22 cellular contexts compared by ENCODE assay signal in genomic region chr1:197909346-197909745, GRCh38. TPM values are rescaled to one million over a fixed set of nuclear protein-coding genes. Genes with fewer than 3 reads are reported as not detected.
DNase-seq lines count a peak whose midpoint lies in the region; ATAC-seq and TF ChIP-seq lines count a peak whose summit lies in the region.
"Had no signal": no experiment of that assay in that cellular context is flagged by ENCODE, and none has a peak within 500 bp of the region (broad histone marks: within the 10 kb centered on the region; RNA-seq: fewer than 3 reads in every experiment).

No MANE protein-coding gene starts in this region.

- peaks cover 99% of the 10 kb centered on the region for H3K27me3 Mint-ChIP-seq in activated naive CD8-positive, alpha-beta T cell treated with anti-CD3 and anti-CD28 coated beads for 36 hours
- H3K27me3 Mint-ChIP-seq in neural progenitor cell (ENCODE audit: insufficient read depth, low read depth): peaks cover 94% of the 10 kb centered on the region

- 0 out of 2 replicates have a peak, but pooled peaks cover 4% of the 10 kb centered on the region for H3F3A ChIP-seq in DOHH2 (ENCODE audit: control insufficient read depth, insufficient read depth)
- peaks cover 41% of the 10 kb centered on the region for H3F3A ChIP-seq in neural progenitor cell (ENCODE audit: low read depth)

- peak overlapping the region; percentile 47 for H3K4me3 Mint-ChIP-seq in activated naive CD8-positive, alpha-beta T cell treated with anti-CD3 and anti-CD28 coated beads for 36 hours
- peak overlapping the region; percentile 38 for H3K4me3 Mint-ChIP-seq in neural progenitor cell
- H3K4me3 Mint-ChIP-seq: activated naive CD4-positive, alpha-beta T cell treated with anti-CD3 and anti-CD28 coated beads, Interleukin-2, amount 10 ng/mL, durations not matched to agents 7 days and 5 days; activated T-cell treated with anti-CD3 and anti-CD28 coated beads, Interleukin-2, amount 50 U/mL, for 4 hours; nephron progenitor cell had no signal

- H3K4me2 ChIP-seq in DOHH2 (ENCODE audit: low read length): peak overlapping the region; percentile 35
- peak overlapping the region; percentile 68; the same call in 1 of the 2 replicates for H3K4me2 ChIP-seq in HCT116 (ENCODE audit: low read length)
- no peak overlapping the region for H3K4me2 ChIP-seq in neural progenitor cell

- POLR2A ChIA-PET in HCT116 (lab: Charles Lee): no interaction called here

- no peaks in the 10 kb centered on the region for H3K36me3 Mint-ChIP-seq in activated naive CD8-positive, alpha-beta T cell treated with anti-CD3 and anti-CD28 coated beads for 36 hours
- H3K36me3 Mint-ChIP-seq in neural progenitor cell: no peaks in the 10 kb centered on the region

- no peak for TF ChIP-seq RAD21 in HCT116 (IDR thresholded peaks at IDR 0.05; ENCODE audit: low read depth)

- H3K9me3 Mint-ChIP-seq in activated naive CD8-positive, alpha-beta T cell treated with anti-CD3 and anti-CD28 coated beads for 36 hours: no peaks in the 10 kb centered on the region
- H3K9me3 Mint-ChIP-seq in neural progenitor cell: no peaks in the 10 kb centered on the region
- H3K9me3 Mint-ChIP-seq: activated naive CD4-positive, alpha-beta T cell treated with anti-CD3 and anti-CD28 coated beads, Interleukin-2, amount 10 ng/mL, durations not matched to agents 7 days and 5 days; activated T-cell treated with anti-CD3 and anti-CD28 coated beads, Interleukin-2, amount 50 U/mL, for 4 hours; nephron progenitor cell had no signal

- TF ChIP-seq CTCF in DOHH2 (IDR thresholded peaks at IDR 0.05; ENCODE audit: low read depth, low read length, poor library complexity, severe bottlenecking) (no peak), HCT116 (IDR thresholded peaks at IDR 0.05 in 2 of 3, conservative IDR thresholded peaks at IDR 0.05 in 1 of 3; ENCODE audit: borderline replicate concordance in 1 of 3, insufficient read depth in 1 of 3, low read depth in 2 of 3, low read length in 2 of 3) (no peak), neural progenitor cell (IDR thresholded peaks at IDR 0.05) (no peak)

- H3K9me2 ChIP-seq in DOHH2 (replicated peaks; ENCODE audit: control insufficient read depth, low read length) (no peaks in the 10 kb centered on the region), HCT116 (ENCODE audit: insufficient read depth) (no peaks in the 10 kb centered on the region)

- H3K79me2 ChIP-seq in DOHH2 (ENCODE audit: control insufficient read depth, low read length) (no peaks in the 10 kb centered on the region), HCT116 (ENCODE audit: insufficient read depth, low read length) (no peaks in the 10 kb centered on the region), neural progenitor cell (ENCODE audit: low read depth) (no peaks in the 10 kb centered on the region)

- CTCF ChIA-PET in HCT116 (lab: Charles Lee): interaction anchor here (1.0 to 1.7 kb wide), 2 partner anchors 40 to 388 kb away, joined by 3 to 5 read pairs; no protein-coding TSS in a partner anchor

- H3K9ac ChIP-seq in HCT116 (ENCODE audit: low read length) (no peak overlapping the region), neural progenitor cell (no peak overlapping the region)

- DNase-seq in HCT116 (ENCODE audit: low read depth, low spot score): no peak
- no peak for DNase-seq in activated naive CD8-positive, alpha-beta T cell treated with anti-CD3 and anti-CD28 coated beads for 36 hours
- DNase-seq in neural progenitor cell (ENCODE audit: low spot score): no peak
- DNase-seq in stimulated activated CD4-positive, alpha-beta T cell treated with anti-CD3 and anti-CD28 coated beads, Interleukin-1b, Interleukin-23, amount 100 ng/mL, for 48 hours: no peak
- DNase-seq in head of caudate nucleus: no peak
- DNase-seq: activated naive CD4-positive, alpha-beta T cell treated with anti-CD3 and anti-CD28 coated beads, Interleukin-2, amount 10 ng/mL, durations not matched to agents 7 days and 5 days; activated T-cell treated with anti-CD3 and anti-CD28 coated beads, Interleukin-2, amount 50 U/mL, for 4 hours; DMS79; effector CD8-positive, alpha-beta T cell; left colon; mesenchymal stem cell; NCI-H2081 treated with DMSO at 0.1 percent for 48 hours; NCI-H526 treated with DMSO at 0.1 percent for 48 hours; stimulated activated CD4-positive, alpha-beta T cell treated with anti-CD3 and anti-CD28 coated beads, Interleukin-2, amount 100 ng/mL, for 48 hours; SW 1271; upper lobe of right lung had no signal

- H3K27ac Mint-ChIP-seq in activated naive CD8-positive, alpha-beta T cell treated with anti-CD3 and anti-CD28 coated beads for 36 hours: no peak overlapping the region
- no peak overlapping the region for H3K27ac Mint-ChIP-seq in neural progenitor cell
- H3K27ac Mint-ChIP-seq: activated naive CD4-positive, alpha-beta T cell treated with anti-CD3 and anti-CD28 coated beads, Interleukin-2, amount 10 ng/mL, durations not matched to agents 7 days and 5 days; nephron progenitor cell had no signal

- BruUV-seq in HCT116 (replicated peaks; lab: Mats Ljungman, UMichigan): no TSS peak

- H3K4me3 ChIP-seq in DOHH2 (ENCODE audit: low read length): no peak overlapping the region
- H3K4me3 ChIP-seq in HCT116 (replicated peaks in 1 of 2; ENCODE audit: low read depth in 1 of 2, low read length in 2 of 2): no peak overlapping the region
- H3K4me3 ChIP-seq in neural progenitor cell: no peak overlapping the region
- H3K4me3 ChIP-seq: prostate gland, upper lobe of right lung had no signal

- RAD21 ChIA-PET in HCT116 (lab: Charles Lee; ENCODE audit: low non-redundant PET in 1 of 2, low total read pairs in 2 of 2, uncharacterized antibody in 2 of 2, unreplicated experiment in 2 of 2): no interaction called here

- peaks cover 49% of the 10 kb centered on the region for H3K4me1 Mint-ChIP-seq in activated naive CD8-positive, alpha-beta T cell treated with anti-CD3 and anti-CD28 coated beads for 36 hours
- H3K4me1 Mint-ChIP-seq in neural progenitor cell: peaks cover 33% of the 10 kb centered on the region

- H3K27me3 ChIP-seq in DOHH2 (ENCODE audit: control insufficient read depth, low read length) (peaks cover 59% of the 10 kb centered on the region), HCT116 (ENCODE audit: insufficient read depth, low read length) (peaks cover 9% of the 10 kb centered on the region; the same call in 1 of the 2 replicates), neural progenitor cell (peaks cover 100% of the 10 kb centered on the region)

- H3K9me3 ChIP-seq in DOHH2 (ENCODE audit: control insufficient read depth, insufficient read depth, low read length) (no peaks in the 10 kb centered on the region), HCT116 (ENCODE audit: control insufficient read depth in 1 of 2, insufficient read depth in 1 of 2, low read depth in 1 of 2, low read length in 2 of 2) (no peaks in the 10 kb centered on the region), neural progenitor cell (ENCODE audit: low read depth) (no peaks in the 10 kb centered on the region)
- H3K9me3 ChIP-seq: HAP-1, prostate gland, upper lobe of right lung had no signal

- H3K27ac ChIP-seq in DOHH2 (ENCODE audit: low read depth, low read length) (no peak overlapping the region), HCT116 (ENCODE audit: low read depth, low read length) (no peak overlapping the region), neural progenitor cell (no peak overlapping the region)
- H3K27ac ChIP-seq: prostate gland, upper lobe of right lung had no signal

- TF ChIP-seq POLR2A in HCT116 (IDR thresholded peaks at IDR 0.05; ENCODE audit: borderline replicate concordance, extremely low read depth, insufficient read depth, insufficient read length): no peak

- no peaks in the 10 kb centered on the region for H3K36me3 ChIP-seq in DOHH2 (ENCODE audit: control insufficient read depth, low read length)
- H3K36me3 ChIP-seq in HCT116 (ENCODE audit: control insufficient read depth in 1 of 2, insufficient read depth in 2 of 2, low read length in 2 of 2): no peaks in the 10 kb centered on the region
- H3K36me3 ChIP-seq in neural progenitor cell: no peaks in the 10 kb centered on the region
- H3K36me3 ChIP-seq: HAP-1, prostate gland, upper lobe of right lung had no signal

- no peaks in the 10 kb centered on the region for H4K20me1 ChIP-seq in DOHH2 (ENCODE audit: control insufficient read depth, insufficient read depth, low read depth, low read length)
- H4K20me1 ChIP-seq in HCT116 (ENCODE audit: insufficient read depth): no peaks in the 10 kb centered on the region
- H4K20me1 ChIP-seq in neural progenitor cell (ENCODE audit: low read depth): peaks cover 63% of the 10 kb centered on the region

- no peak overlapping the region for H2AFZ ChIP-seq in HCT116 (ENCODE audit: low read depth, low read length, poor library complexity, severe bottlenecking)
- H2AFZ ChIP-seq in neural progenitor cell (replicated peaks): no peak overlapping the region

- ATAC-seq in HCT116 (0 out of 2 replicates have a peak, but pooled peaks have one; percentile 23), HG03039 (IDR thresholded peaks at IDR 0.05; ENCODE audit: unreplicated experiment) (no peak)
- ATAC-seq: left colon, upper lobe of right lung had no signal

- intact Hi-C loops in HCT116 (cut with micrococcal nuclease) (no loop called here), head of caudate nucleus (cut with DNase I) (no loop called here)

- H3K4me1 ChIP-seq in DOHH2 (ENCODE audit: control insufficient read depth, low read length): peaks cover 13% of the 10 kb centered on the region
- H3K4me1 ChIP-seq in HCT116 (ENCODE audit: control insufficient read depth in 1 of 2, insufficient read depth in 2 of 2, low read length in 2 of 2): peaks cover 0 to 8% of the 10 kb centered on the region in 2 experiments; a peak in 1 of 4 replicates
- peaks cover 39% of the 10 kb centered on the region for H3K4me1 ChIP-seq in neural progenitor cell

TF ChIP-seq in HCT116, 20 proteins besides CTCF, POLR2A, EP300 and RAD21 (continues in another document):
- TF ChIP-seq YY1 (IDR thresholded peaks at IDR 0.05; ENCODE audit: extremely low read depth, insufficient replicate concordance, low read depth, low read length): no peak
- no peak for TF ChIP-seq EZH2 (IDR thresholded peaks at IDR 0.05)
- TF ChIP-seq POLR2AphosphoS5 (IDR thresholded peaks at IDR 0.05; ENCODE audit: low read depth, low read length): no peak
- no peak for TF ChIP-seq SRF (IDR thresholded peaks at IDR 0.05; ENCODE audit: low read depth)

RNA-seq across cellular contexts. Expression of gene C1orf53, which starts 6.9 kb away (rescaled TPM):
- total RNA-seq in HCT116 (2021; ENCODE audit: unreplicated experiment) (4.2 TPM), neural progenitor cell (ENCODE audit: low replicate concordance) (1.4 and 5.4 TPM in 2 replicates)
- polyA plus RNA-seq in HCT116 (2012): 2.4 and 3.1 TPM in 2 replicates
- total RNA-seq in activated naive CD8-positive, alpha-beta T cell treated with anti-CD3 and anti-CD28 coated beads for 36 hours: under 1 TPM; 0.54 to 0.95 TPM
- total RNA-seq: skeletal muscle tissue had no signal

RNA-seq across cellular contexts. Expression of gene LHX9, which starts 7.8 kb away (rescaled TPM):
- 0.22 TPM for total RNA-seq in HCT116 (2021; ENCODE audit: unreplicated experiment)
- polyA plus RNA-seq in HCT116 (2012): 0.09 and 0.13 TPM in 2 replicates
- total RNA-seq in activated naive CD8-positive, alpha-beta T cell treated with anti-CD3 and anti-CD28 coated beads for 36 hours: not detected
- total RNA-seq in neural progenitor cell (ENCODE audit: low replicate concordance): 0.19 and 0.22 TPM in 2 replicates
- total RNA-seq: activated T-cell treated with anti-CD3 and anti-CD28 coated beads, Interleukin-2, amount 50 U/mL, for 4 hours had no signal
